Comparison of ENCODE assay signal across 10 cellular contexts in the genomic region with DNA sequence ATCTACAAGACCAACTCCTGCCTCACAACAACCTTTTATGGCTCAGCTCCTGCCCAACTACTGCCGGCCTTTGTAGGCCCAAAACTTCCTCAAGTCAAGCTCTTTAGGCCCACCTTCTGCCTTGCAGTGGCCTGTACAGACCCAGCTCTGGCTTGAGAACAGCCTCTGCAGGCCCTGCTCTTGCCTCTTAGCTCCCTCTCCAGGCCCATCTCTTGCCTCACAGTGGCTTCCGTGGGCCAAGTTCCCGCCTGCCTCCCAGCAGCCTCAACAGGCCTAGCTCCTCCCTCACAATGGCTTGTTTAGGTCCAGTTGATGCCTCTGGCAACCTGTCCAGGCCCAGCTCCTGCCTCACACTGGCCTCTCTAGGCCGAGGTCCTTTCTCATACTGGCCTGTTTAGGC. TPM values are rescaled to one million over a fixed set of nuclear protein-coding genes. Genes with fewer than 3 reads are reported as not detected.
DNase-seq lines count a peak whose midpoint lies in the region; ATAC-seq, FAIRE-seq and TF ChIP-seq lines count a peak whose summit lies in the region.
"Had no signal": no experiment of that assay in that cellular context is flagged by ENCODE, and none has a peak within 500 bp of the region (broad histone marks: within the 10 kb centered on the region; RNA-seq: fewer than 3 reads in every experiment).

No MANE protein-coding gene starts in this region.

- no peak overlapping the region for H3K4me3 ChIP-seq in CD4-positive, CD25-positive, alpha-beta regulatory T cell (ENCODE audit: low read depth, low read length)
- H3K4me3 ChIP-seq in GM23338 (no peak overlapping the region), HepG2 (replicated peaks in 1 of 3; ENCODE audit: insufficient read depth in 1 of 3, low read depth in 2 of 3, low read length in 3 of 3) (no peak overlapping the region)

- H3K27me3 ChIP-seq in CD4-positive, CD25-positive, alpha-beta regulatory T cell (ENCODE audit: control insufficient read depth, insufficient read depth, low read length) = no peaks in the 10 kb centered on the region
- H3K27me3 ChIP-seq in GM23338 (ENCODE audit: insufficient read depth) (no peaks in the 10 kb centered on the region), HepG2 (ENCODE audit: control insufficient read depth in 1 of 2, insufficient read depth in 2 of 2, low read length in 2 of 2) (no peaks in the 10 kb centered on the region)

- H3F3A ChIP-seq in GM23338 (replicated peaks; ENCODE audit: low read depth) = no peaks in the 10 kb centered on the region

- DNase-seq in CD4-positive, CD25-positive, alpha-beta regulatory T cell = no peak
- DNase-seq in GM23338 (ENCODE audit: low spot score) (no peak), activated B cell treated with CpG ODN at 0.5 μM for 24 hours (no peak), HepG2 (ENCODE audit: low spot score) (no peak), GDM1 (lab: John Stamatoyannopoulos, UW) (no peak), SK-N-DZ (ENCODE audit: low spot score) (no peak), NCI-H748 treated with DMSO at 0.1 percent for 48 hours (lab: John Stamatoyannopoulos, UW) (no peak), NCI-H526 (lab: John Stamatoyannopoulos, UW) (no peak)

- H3K27ac Mint-ChIP-seq in CD4-positive, CD25-positive, alpha-beta regulatory T cell = peak overlapping the region in 2 of 3 donors; percentile 55 to 62
- H3K27ac Mint-ChIP-seq in GM23338 = no peak overlapping the region
- H3K27ac Mint-ChIP-seq in activated B cell treated with CpG ODN at 0.5 μM for 24 hours = no peak overlapping the region
- H3K27ac Mint-ChIP-seq: activated T-helper 1 cell treated with anti-CD3 and anti-CD28 coated beads, Interleukin-12 subunit alpha, Interleukin-12 subunit beta, Interleukin-2, Interleukin-4 antibody, amounts not matched to agents 30 ng/mL and 10 ng/mL and 1 ng/mL, durations not matched to agents 14 hours and 24 hours and 36 hours; CD8-positive, alpha-beta T cell had no signal

- WGBS in HepG2 (ENCODE audit: low lambda C conversion rate) = 80% methylated on average over 4 of the region's 4 CpGs

- TF ChIP-seq CTCF in GM23338 (conservative IDR thresholded peaks at IDR 0.05; ENCODE audit: low read depth in 2 of 2) (no peak; a peak in 1 of 4 replicates), activated B cell treated with CpG ODN at 0.5 μM for 24 hours (IDR thresholded peaks at IDR 0.05) (no peak), HepG2 (CRISPR knock-in tag; IDR thresholded peaks at IDR 0.05) (peak; percentile 22; the same call in 1 of the 2 replicates)

- H3K36me3 Mint-ChIP-seq in CD4-positive, CD25-positive, alpha-beta regulatory T cell = peaks cover 6% of the 10 kb centered on the region
- H3K36me3 Mint-ChIP-seq in GM23338 (ENCODE audit: low read depth) (peaks cover 25% of the 10 kb centered on the region), activated B cell treated with CpG ODN at 0.5 μM for 24 hours (ENCODE audit: low read depth) (no peaks in the 10 kb centered on the region)
- H3K36me3 Mint-ChIP-seq: CD8-positive, alpha-beta T cell had no signal

- no peak overlapping the region for H3K27ac ChIP-seq in CD4-positive, CD25-positive, alpha-beta regulatory T cell (ENCODE audit: insufficient read depth, low read length, poor library complexity, severe bottlenecking)
- H3K27ac ChIP-seq in GM23338 (ENCODE audit: low read depth) (no peak overlapping the region), HepG2 (ENCODE audit: extremely low read length, insufficient read depth, low read length) (no peak overlapping the region)

- TF ChIP-seq POLR2A in HepG2 (IDR thresholded peaks at IDR 0.05; ENCODE audit: insufficient read depth in 1 of 2, low read depth in 2 of 2, low read length in 2 of 2) = no peak

- H4K20me1 ChIP-seq in GM23338 (replicated peaks; ENCODE audit: insufficient read depth) = no peaks in the 10 kb centered on the region
- no peaks in the 10 kb centered on the region for H4K20me1 ChIP-seq in HepG2 (ENCODE audit: insufficient read depth, low read length)

- H2AFZ ChIP-seq in GM23338 (no peak overlapping the region), HepG2 (ENCODE audit: low read length) (no peak overlapping the region)

- POLR2A ChIA-PET in activated B cell treated with CpG ODN at 0.5 μM for 24 hours (lab: Charles Lee) (no interaction called here), HepG2 (lab: Yijun Ruan, JAX) (no interaction called here)

- intact Hi-C loops in activated B cell treated with CpG ODN at 0.5 μM for 24 hours (cut with micrococcal nuclease) (loop anchor here (1.0 kb wide), 1 partner anchor 118 kb away; no protein-coding TSS in a partner anchor), HepG2 (cut with micrococcal nuclease; ENCODE audit: unreplicated experiment) (no loop called here)

- TF ChIP-seq EP300 in HepG2 (IDR thresholded peaks at IDR 0.05; ENCODE audit: low read depth in 2 of 2, low read length in 2 of 2) (no peak), HepG2 (CRISPR knock-in tag; IDR thresholded peaks at IDR 0.05; ENCODE audit: borderline replicate concordance) (no peak)

- CTCF ChIA-PET in activated B cell treated with CpG ODN at 0.5 μM for 24 hours (lab: Charles Lee) (interaction anchor here (0.6 kb wide), 1 partner anchor 118 kb away, joined by 3 read pairs; no protein-coding TSS in a partner anchor), HepG2 (lab: Yijun Ruan, JAX; ENCODE audit: low intra/inter-chr PET ratio, low total read pairs) (no interaction called here)

- peak in 1 of 2 donors; percentile 46 for ATAC-seq in CD4-positive, CD25-positive, alpha-beta regulatory T cell (ENCODE audit: low read depth in 2 of 2)
- ATAC-seq in GM23338 (peak; percentile 58), activated B cell treated with CpG ODN at 0.5 μM for 24 hours (ENCODE audit: low read depth) (peak; percentile 52), HepG2 (peak; percentile 79)
- ATAC-seq: CD8-positive, alpha-beta T cell had no signal

- H3K4me2 ChIP-seq in GM23338 (no peak overlapping the region), HepG2 (ENCODE audit: low read depth, low read length) (no peak overlapping the region)

- TF ChIP-seq RAD21 in HepG2 (CRISPR knock-in tag; IDR thresholded peaks at IDR 0.05) = no peak

- H3K4me3 Mint-ChIP-seq in CD4-positive, CD25-positive, alpha-beta regulatory T cell = no peak overlapping the region
- no peak overlapping the region; the same call in 2 of the 3 replicates for H3K4me3 Mint-ChIP-seq in GM23338
- no peak overlapping the region for H3K4me3 Mint-ChIP-seq in activated B cell treated with CpG ODN at 0.5 μM for 24 hours
- H3K4me3 Mint-ChIP-seq: activated T-helper 1 cell treated with anti-CD3 and anti-CD28 coated beads, Interleukin-12 subunit alpha, Interleukin-12 subunit beta, Interleukin-2, Interleukin-4 antibody, amounts not matched to agents 30 ng/mL and 10 ng/mL and 1 ng/mL, durations not matched to agents 14 hours and 24 hours and 36 hours; CD8-positive, alpha-beta T cell had no signal

- H3K79me2 ChIP-seq in GM23338 (replicated peaks; ENCODE audit: insufficient read depth) (no peaks in the 10 kb centered on the region), HepG2 (ENCODE audit: insufficient read depth, low read length) (no peaks in the 10 kb centered on the region)

- H3K36me3 ChIP-seq in CD4-positive, CD25-positive, alpha-beta regulatory T cell (ENCODE audit: control insufficient read depth, insufficient read depth, low read length) = no peaks in the 10 kb centered on the region
- H3K36me3 ChIP-seq in GM23338 (ENCODE audit: insufficient read depth) (no peaks in the 10 kb centered on the region), HepG2 (replicated peaks in 1 of 2; ENCODE audit: control insufficient read depth in 1 of 2, insufficient read depth in 2 of 2, low read length in 2 of 2) (peaks cover 0 to 2% of the 10 kb centered on the region in 2 experiments; a peak in 1 of 5 replicates)

- in situ Hi-C loops in HepG2 (cut with HindIII; ENCODE audit: extremely low pct_ligation_motif_present, low pct_unique_long_range_greater_than_20kb) = no loop called here

- H3K9ac ChIP-seq in HepG2 (ENCODE audit: insufficient read depth, low read depth, low read length) = no peak overlapping the region

- no peaks in the 10 kb centered on the region for H3K9me2 ChIP-seq in GM23338 (ENCODE audit: insufficient read depth)

- BruUV-seq in HepG2 (replicated peaks; lab: Mats Ljungman, UMichigan) = no TSS peak

- H3K9me3 ChIP-seq in CD4-positive, CD25-positive, alpha-beta regulatory T cell (ENCODE audit: control insufficient read depth in 2 of 2, low read length in 2 of 2) = no peaks in the 10 kb centered on the region
- no peaks in the 10 kb centered on the region for H3K9me3 ChIP-seq in HepG2 (ENCODE audit: low read length)

- FAIRE-seq in HepG2 (lab: Jason Lieb, UNC) = no peak

- H3K4me1 Mint-ChIP-seq in CD4-positive, CD25-positive, alpha-beta regulatory T cell = peaks cover 2 to 13% (median 2%) of the 10 kb centered on the region in 4 donors
- H3K4me1 Mint-ChIP-seq in GM23338 (peaks cover 4% of the 10 kb centered on the region; the same call in 2 of the 3 replicates), activated B cell treated with CpG ODN at 0.5 μM for 24 hours (no peaks in the 10 kb centered on the region)

- H3K9me3 Mint-ChIP-seq in CD4-positive, CD25-positive, alpha-beta regulatory T cell = no peaks in the 10 kb centered on the region
- H3K9me3 Mint-ChIP-seq in GM23338 (no peaks in the 10 kb centered on the region; the same call in 1 of the 3 replicates), activated B cell treated with CpG ODN at 0.5 μM for 24 hours (peaks cover 2% of the 10 kb centered on the region)
- H3K9me3 Mint-ChIP-seq: activated T-helper 1 cell treated with anti-CD3 and anti-CD28 coated beads, Interleukin-12 subunit alpha, Interleukin-12 subunit beta, Interleukin-2, Interleukin-4 antibody, amounts not matched to agents 30 ng/mL and 10 ng/mL and 1 ng/mL, durations not matched to agents 14 hours and 24 hours and 36 hours; CD8-positive, alpha-beta T cell had no signal

- no peaks in the 10 kb centered on the region for H3K4me1 ChIP-seq in CD4-positive, CD25-positive, alpha-beta regulatory T cell (ENCODE audit: control insufficient read depth, insufficient read depth, low read length, poor library complexity, severe bottlenecking)
- H3K4me1 ChIP-seq in GM23338 (ENCODE audit: insufficient read depth) (no peaks in the 10 kb centered on the region), HepG2 (ENCODE audit: insufficient read depth, low read length) (peaks cover 6% of the 10 kb centered on the region)

- H3K27me3 Mint-ChIP-seq in CD4-positive, CD25-positive, alpha-beta regulatory T cell = no peaks in the 10 kb centered on the region
- H3K27me3 Mint-ChIP-seq in GM23338 (ENCODE audit: insufficient read depth, low read depth, poor library complexity) = peaks cover 18% of the 10 kb centered on the region
- no peaks in the 10 kb centered on the region for H3K27me3 Mint-ChIP-seq in activated B cell treated with CpG ODN at 0.5 μM for 24 hours

RNA-seq across cellular contexts. Expression of gene VKORC1L1, which starts 32.4 kb away (rescaled TPM):
- total RNA-seq in CD4-positive, CD25-positive, alpha-beta regulatory T cell = 5.5 TPM
- polyA plus RNA-seq in CD4-positive, CD25-positive, alpha-beta regulatory T cell = 1 to 10 TPM; 3.7 to 4.0 (median 3.8) TPM
- total RNA-seq in GM23338 (2014; rRNA removed; shearing (Covaris generic)) = 30.3 and 33.8 TPM in 2 replicates
- polyA plus RNA-seq in GM23338 (2016; fragmentation: Nextera tagmentation; extraction: Ambion mirVana) = 21.5 and 28.9 TPM in 2 replicates
- total RNA-seq in activated B cell treated with CpG ODN at 0.5 μM for 24 hours = 8.6 and 9.3 TPM in 2 replicates
- 13.9 and 17.3 TPM in 2 replicates for total RNA-seq in HepG2 (2016; rRNA removed; fragmentation: Illumina TruSeq; extraction: Trizol)
- 5.4 and 6.2 TPM in 2 replicates for total RNA-seq in HepG2 (2016; cell fraction: cytosol; rRNA removed; fragmentation: Illumina TruSeq; extraction: Trizol; ENCODE audit: low read depth)
- total RNA-seq in HepG2 (2016; cell fraction: insoluble cytoplasmic fraction; rRNA removed; fragmentation: Illumina TruSeq; extraction: Trizol) = 13.3 and 17.0 TPM in 2 replicates
- 19.7 TPM in 2 replicates for total RNA-seq in HepG2 (2016; cell fraction: membrane; rRNA removed; fragmentation: Illumina TruSeq; extraction: Trizol)
- 14.2 and 17.7 TPM in 2 replicates for total RNA-seq in HepG2 (2016; cell fraction: nucleus; rRNA removed; fragmentation: Illumina TruSeq; extraction: Trizol)
- polyA plus RNA-seq in HepG2 (2011; rRNA removed) = 15.3 and 16.5 TPM in 2 replicates
- polyA plus RNA-seq in HepG2 (2011; cell fraction: cytosol; rRNA removed) = 10.3 and 13.2 TPM in 2 replicates
- polyA plus RNA-seq in HepG2 (2011; cell fraction: nucleus; rRNA removed) = 2.8 and 3.2 TPM in 2 replicates
- polyA plus RNA-seq in HepG2 (2012) = 17.6 and 18.4 TPM in 2 replicates
- 16.0 and 21.6 TPM in 2 replicates for polyA plus RNA-seq in HepG2 (2016; cell fraction: cytosol; fragmentation: Illumina TruSeq; extraction: Trizol; ENCODE audit: low read depth)
- 20.1 and 20.8 TPM in 2 replicates for polyA plus RNA-seq in HepG2 (2016; cell fraction: insoluble cytoplasmic fraction; fragmentation: Illumina TruSeq; extraction: Trizol; ENCODE audit: low read depth)
- polyA plus RNA-seq in HepG2 (2016; cell fraction: membrane; fragmentation: Illumina TruSeq; extraction: Trizol; ENCODE audit: low read depth) = 25.0 and 28.2 TPM in 2 replicates
- 26.0 and 26.9 TPM in 2 replicates for polyA plus RNA-seq in HepG2 (2016; cell fraction: nucleus; fragmentation: Illumina TruSeq; extraction: Trizol; ENCODE audit: insufficient read depth, low read depth)
- polyA minus RNA-seq in HepG2 (2011; rRNA and poly(A)+ RNA removed; ENCODE audit: low replicate concordance) = 33.7 and 39.5 TPM in 2 replicates
- polyA minus RNA-seq in HepG2 (2011; cell fraction: cytosol; rRNA and poly(A)+ RNA removed) = 14.4 and 18.4 TPM in 2 replicates
- polyA minus RNA-seq in HepG2 (2011; cell fraction: nucleus; rRNA and poly(A)+ RNA removed) = 5.7 and 9.1 TPM in 2 replicates
- 19.2 and 20.7 TPM in 2 replicates for polyA plus RNA-seq in SK-N-DZ (2014; cell fraction: cytosol; rRNA removed)
- polyA plus RNA-seq in SK-N-DZ (2014; cell fraction: nucleus; rRNA removed) = 3.8 and 6.5 TPM in 2 replicates

Comparison
In these comparisons a context has a peak if more than half of its experiments do, and no peak if none do; other contexts are left out.
1. H3K27ac Mint-ChIP-seq: peak in CD4-positive, CD25-positive, alpha-beta regulatory T cell (2 of 3); none in GM23338 (single experiment) and activated B cell treated with CpG ODN at 0.5 μM for 24 hours (single experiment).